In genomic region chr7:120327054-120327453, GRCh38 we compare ENCODE assay signal across 27 cellular contexts. TPM values are rescaled to one million over a fixed set of nuclear protein-coding genes. Genes with fewer than 3 reads are reported as not detected.
"Had no signal": no experiment of that assay in that cellular context is flagged by ENCODE, and none has a peak within 500 bp of the region (broad histone marks: within the 10 kb centered on the region; RNA-seq: fewer than 3 reads in every experiment).

No MANE protein-coding gene starts in this region.

- H3K36me3 ChIP-seq: MG63, SJSA1 had no signal

- H3K27me3 ChIP-seq: MG63, SJSA1 had no signal

- H3K9ac ChIP-seq: SK-N-SH had no signal

- H3K27ac ChIP-seq: SJSA1 had no signal

- H3K4me3 ChIP-seq: MG63, SJSA1 had no signal

- ATAC-seq: HepG2, T-cell had no signal

- DNase-seq: IMR-90, Karpas-422, KG1, MG63, NCI-H1092, NCI-H1105 treated with DMSO at 0.1 percent for 48 hours, NCI-H1417 treated with DMSO at 0.1 percent for 48 hours, NCI-H146, NCI-H1694 treated with DMSO at 0.1 percent for 48 hours, NCI-H1930, NCI-H2081, NCI-H2107, NCI-H2227 treated with DMSO at 0.1 percent for 48 hours, NCI-H524, NCI-H526 treated with DMSO at 0.1 percent for 48 hours, NCI-H774, Right ventricle myocardium superior, RPMI8226, SIG-M5, SK-N-SH, SW 1271, T-cell had no signal

- H3K9me3 ChIP-seq: MG63, SJSA1, SK-N-SH had no signal

- FAIRE-seq: HepG2, RCC 7860 had no signal

- H3K4me1 ChIP-seq: SJSA1 had no signal

RNA-seq across cellular contexts. Expression of gene KCND2, which starts 54.1 kb away (rescaled TPM):
- total RNA-seq: HepG2, HT1080, NCI-H460, Right ventricle myocardium superior, SJSA1, T-cell had no signal
- polyA plus RNA-seq: HepG2, IMR-90, SK-N-SH had no signal
